ENCODE assay signal across 8 cellular contexts in genomic region chr12:111773801-111774551, GRCh38. TPM values are rescaled to one million over a fixed set of nuclear protein-coding genes. Genes with fewer than 3 reads are reported as not detected.
A peak's percentile ranks its signal among the peaks of the same experiment; 100 is the strongest.
DNase-seq lines count a peak whose midpoint lies in the region; ATAC-seq and TF ChIP-seq lines count a peak whose summit lies in the region.

No MANE protein-coding gene starts in this region.

- H3K36me3 ChIP-seq in thoracic aorta = no peaks in the 10 kb centered on the region
- no peaks in the 10 kb centered on the region for H3K36me3 ChIP-seq in PC-3 (ENCODE audit: low read depth, low read length)

- ATAC-seq in HG03066 (IDR thresholded peaks at IDR 0.05; ENCODE audit: low read depth, unreplicated experiment) (peak; percentile 56), left colon (peak; percentile 51), thoracic aorta (ENCODE audit: insufficient number of reproducible peaks, low FRiP score, low read depth) (no peak), PC-3 (no peak), HG03432 (IDR thresholded peaks at IDR 0.05; ENCODE audit: unreplicated experiment) (no peak)

- no peak for TF ChIP-seq CTCF in CD14-positive monocyte (IDR thresholded peaks at IDR 0.05)
- no peak for TF ChIP-seq CTCF in thoracic aorta (IDR thresholded peaks at IDR 0.05)
- TF ChIP-seq CTCF in PC-3 (conservative IDR thresholded peaks at IDR 0.05; ENCODE audit: low read depth, low read length) = no peak

- H3K27me3 ChIP-seq in thoracic aorta (replicated peaks; ENCODE audit: insufficient read depth) (no peaks in the 10 kb centered on the region), PC-3 (ENCODE audit: low read length) (no peaks in the 10 kb centered on the region)

- H3K79me2 ChIP-seq in PC-3 (ENCODE audit: low read length) = no peaks in the 10 kb centered on the region

- peak overlapping the region; percentile 56 to 91 for H3K27ac ChIP-seq in thoracic aorta
- no peak overlapping the region for H3K27ac ChIP-seq in PC-3 (ENCODE audit: low read length)

- CTCF ChIA-PET in PC-3 (lab: Charles Lee) = no interaction called here

- H3K4me2 ChIP-seq in PC-3 (ENCODE audit: low read length) = no peak overlapping the region

- no peaks in the 10 kb centered on the region for H3K9me2 ChIP-seq in PC-3 (replicated peaks; ENCODE audit: low read length)

- H3K4me1 Mint-ChIP-seq in CD14-positive monocyte = peaks cover 96% of the 10 kb centered on the region

- H3K4me1 ChIP-seq in thoracic aorta (ENCODE audit: control insufficient read depth in 1 of 2, low read depth in 2 of 2) (peaks cover 44 to 85% of the 10 kb centered on the region in 2 donors), PC-3 (ENCODE audit: insufficient read depth, low read length) (peaks cover 8% of the 10 kb centered on the region)

- H3K27me3 Mint-ChIP-seq in CD14-positive monocyte (ENCODE audit: low read depth in 3 of 3) = peaks cover 0 to 2% (median 0%) of the 10 kb centered on the region in 3 donors

- POLR2A ChIA-PET in PC-3 (lab: Charles Lee; ENCODE audit: unreplicated experiment) = no interaction called here

- intact Hi-C loops in CD14-positive monocyte (cut with micrococcal nuclease) = no loop called here
- intact Hi-C loops in left colon (cut with DNase I, micrococcal nuclease) = no loop called here
- intact Hi-C loops in PC-3 (cut with micrococcal nuclease) = no loop called here

- H3K27ac Mint-ChIP-seq in CD14-positive monocyte = peak overlapping the region; percentile 99 to 100 (median 99)

- H3K9me3 Mint-ChIP-seq in CD14-positive monocyte = no peaks in the 10 kb centered on the region

- peaks cover 20 to 48% of the 10 kb centered on the region in 2 donors for H3K36me3 Mint-ChIP-seq in CD14-positive monocyte

- DNase-seq in CD14-positive monocyte (ENCODE audit: low spot score) (peak; percentile 74), anterior cingulate cortex (lab: John Stamatoyannopoulos, UW) (peak in 36 of 58 donors; percentile 8 to 70 (median 27)), left colon (peak; percentile 81 to 87), thoracic aorta (ENCODE audit: low spot score) (no peak), NCI-H1048 (lab: John Stamatoyannopoulos, UW) (no peak), PC-3 (no peak)

- H3F3A ChIP-seq in PC-3 (ENCODE audit: low read length, unreplicated experiment) = no peaks in the 10 kb centered on the region

- no peak overlapping the region for H3K9ac ChIP-seq in PC-3 (ENCODE audit: low read length)

- peak overlapping the region; percentile 16 to 68 for H3K4me3 Mint-ChIP-seq in CD14-positive monocyte

- H3K9me3 ChIP-seq in thoracic aorta = no peaks in the 10 kb centered on the region
- H3K9me3 ChIP-seq in PC-3 (ENCODE audit: low read length) = no peaks in the 10 kb centered on the region

- H3K4me3 ChIP-seq in thoracic aorta (peak overlapping the region; percentile 64), PC-3 (ENCODE audit: low read length) (no peak overlapping the region)

- H4K20me1 ChIP-seq in PC-3 (ENCODE audit: low read length) = no peaks in the 10 kb centered on the region

- BruUV-seq in PC-3 (replicated peaks; lab: Mats Ljungman, UMichigan) = no TSS peak

- no peak overlapping the region for H2AFZ ChIP-seq in PC-3 (ENCODE audit: low read length)

RNA-seq across cellular contexts. Expression of gene ALDH2, which starts 7.2 kb away (rescaled TPM):
- 100 to 1,000 TPM; 384 to 404 TPM for polyA plus RNA-seq in CD14-positive monocyte
- total RNA-seq in left colon (100 to 1,000 TPM; 371 to 399 TPM), thoracic aorta (100 to 1,000 TPM in 1 of 2 donors, 10 to 100 TPM in 1; 99.0 to 135 TPM), PC-3 (2014; rRNA removed) (0.35 and 2.0 TPM in 2 replicates)

Comparison
In these comparisons a context has a peak if more than half of its experiments do, and no peak if none do; other contexts are left out.
1. DNase-seq: peak in CD14-positive monocyte (single experiment), anterior cingulate cortex (36 of 58) and left colon (2 of 2); none in thoracic aorta (single experiment), NCI-H1048 (single experiment) and PC-3 (single experiment).
2. ATAC-seq: peak in HG03066 (single experiment) and left colon (single experiment); none in thoracic aorta (single experiment), PC-3 (single experiment) and HG03432 (single experiment).
3. RNA of gene ALDH2, which starts 7.2 kb away (total RNA-seq): 371 to 399 TPM in left colon and 99.0 to 135 TPM in thoracic aorta; 0.35 to 2.0 TPM in PC-3; every median in the first group is over 10 times any median in the second.